21 cellular contexts compared by ENCODE assay signal in genomic region chr19:7685546-7686445, GRCh38. TPM values are rescaled to one million over a fixed set of nuclear protein-coding genes. Genes with fewer than 3 reads are reported as not detected.
A peak's percentile ranks its signal among the peaks of the same experiment; 100 is the strongest.
DNase-seq lines count a peak whose midpoint lies in the region; ATAC-seq, FAIRE-seq and TF ChIP-seq lines count a peak whose summit lies in the region.
"Had no signal": no experiment of that assay in that cellular context is flagged by ENCODE, and none has a peak within 500 bp of the region (broad histone marks: within the 10 kb centered on the region; RNA-seq: fewer than 3 reads in every experiment).

No MANE protein-coding gene starts in this region.

- TF ChIP-seq POLR2A in GM12878 (IDR thresholded peaks at IDR 0.05; ENCODE audit: low read depth, low read length), result peak; percentile 61

- no peak overlapping the region for H2BK12ac ChIP-seq in neuronal stem cell (ENCODE audit: low read length)

- no peaks in the 10 kb centered on the region for H3K27me3 ChIP-seq in CD8-positive, alpha-beta T cell (ENCODE audit: insufficient read depth, low read length)
- H3K27me3 ChIP-seq in H7 (ENCODE audit: control insufficient read depth, insufficient read depth, low read length), result no peaks in the 10 kb centered on the region
- H3K27me3 ChIP-seq in GM12878 (replicated peaks in 1 of 2; ENCODE audit: control insufficient read depth in 2 of 2, insufficient read depth in 2 of 2, low read length in 1 of 2), result no peaks in the 10 kb centered on the region
- H3K27me3 ChIP-seq in neuronal stem cell (ENCODE audit: control insufficient read depth in 3 of 3, insufficient read depth in 3 of 3, low read depth in 1 of 3, low read length in 3 of 3), result no peaks in the 10 kb centered on the region

- TF ChIP-seq RAD21 in GM12878 (IDR thresholded peaks at IDR 0.05; ENCODE audit: insufficient read depth, low read depth, low read length), result no peak

- H3K18ac ChIP-seq in neuronal stem cell (ENCODE audit: low read length), result no peak overlapping the region

- H3K9me3 ChIP-seq in CD8-positive, alpha-beta T cell (ENCODE audit: low read length), result no peaks in the 10 kb centered on the region
- H3K9me3 ChIP-seq in GM12878 (replicated peaks; ENCODE audit: control insufficient read depth, insufficient read depth, low read length) (no peaks in the 10 kb centered on the region), neuronal stem cell (replicated peaks in 1 of 2; ENCODE audit: control insufficient read depth in 2 of 2, insufficient read depth in 1 of 2, low read depth in 1 of 2, low read length in 2 of 2) (peaks cover 0 to 3% of the 10 kb centered on the region in 2 donors)
- H3K9me3 ChIP-seq: heart right ventricle had no signal

- DNase-seq in CD8-positive, alpha-beta T cell, result no peak
- DNase-seq in H7 (peak; percentile 73), GM12878 (ENCODE audit: low read depth, low spot score) (no peak), neuronal stem cell (ENCODE audit: low spot score) (no peak), GM03348 (ENCODE audit: low spot score) (no peak), posterior cingulate gyrus (no peak), GM19238 (ENCODE audit: insufficient read length, low spot score) (no peak)
- no peak for DNase-seq in activated naive CD4-positive, alpha-beta T cell treated with anti-CD3 and anti-CD28 coated beads for 36 hours
- DNase-seq: activated CD4-positive, alpha-beta T cell treated with anti-CD3 and anti-CD28 coated beads, Interleukin-2, amount 50 U/mL, for 48 hours; activated naive CD4-positive, alpha-beta T cell treated with anti-CD3 and anti-CD28 coated beads, Interleukin-2, amount 10 ng/mL, durations not matched to agents 7 days and 5 days; DMS 273 treated with DMSO at 0.1 percent for 48 hours; endodermal cell; heart right ventricle; IMR-90; kidney; NCI-H187 treated with DMSO at 0.1 percent for 48 hours; NCI-H446 treated with DMSO at 0.1 percent for 48 hours; nucleus accumbens had no signal

- no peaks in the 10 kb centered on the region for H3K27me3 Mint-ChIP-seq in CD8-positive, alpha-beta T cell (ENCODE audit: low read depth)
- no peaks in the 10 kb centered on the region for H3K27me3 Mint-ChIP-seq in activated naive CD4-positive, alpha-beta T cell treated with anti-CD3 and anti-CD28 coated beads for 36 hours (ENCODE audit: low read depth)

- CTCF ChIA-PET in CD8-positive, alpha-beta T cell (lab: Charles Lee), result interaction anchor here (0.7 to 1.7 kb wide), 3 partner anchors 33 to 117 kb away, joined by 3 to 4 read pairs (median 3); no protein-coding TSS in a partner anchor
- CTCF ChIA-PET in GM12878 (lab: Yijun Ruan, JAX), result interaction anchor here (0.7 to 2.8 kb wide), 5 partner anchors 24 to 118 kb away, joined by 3 to 22 read pairs (median 4); no protein-coding TSS in a partner anchor
- CTCF ChIA-PET in activated naive CD4-positive, alpha-beta T cell treated with anti-CD3 and anti-CD28 coated beads for 36 hours (lab: Charles Lee), result interaction anchor here (0.8 to 3.0 kb wide), 2 partner anchors 114 to 116 kb away, joined by 3 to 10 read pairs; no protein-coding TSS in a partner anchor

- peaks cover 24% of the 10 kb centered on the region for H3K36me3 Mint-ChIP-seq in CD8-positive, alpha-beta T cell
- peaks cover 10% of the 10 kb centered on the region for H3K36me3 Mint-ChIP-seq in activated naive CD4-positive, alpha-beta T cell treated with anti-CD3 and anti-CD28 coated beads for 36 hours (ENCODE audit: low read depth)

- no peak overlapping the region for H3K4me3 Mint-ChIP-seq in CD8-positive, alpha-beta T cell
- no peak overlapping the region for H3K4me3 Mint-ChIP-seq in activated naive CD4-positive, alpha-beta T cell treated with anti-CD3 and anti-CD28 coated beads for 36 hours
- H3K4me3 Mint-ChIP-seq: activated naive CD4-positive, alpha-beta T cell treated with anti-CD3 and anti-CD28 coated beads, Interleukin-2, amount 10 ng/mL, durations not matched to agents 7 days and 5 days; endodermal cell had no signal

- no peak overlapping the region for H3K4me2 ChIP-seq in GM12878 (ENCODE audit: control insufficient read depth, insufficient read depth)
- H3K4me2 ChIP-seq in neuronal stem cell (ENCODE audit: insufficient read depth, low read length, poor library complexity, severe bottlenecking), result no peak overlapping the region

- H3K4me1 Mint-ChIP-seq in CD8-positive, alpha-beta T cell (ENCODE audit: low read depth), result peaks cover 20% of the 10 kb centered on the region
- H3K4me1 Mint-ChIP-seq in activated naive CD4-positive, alpha-beta T cell treated with anti-CD3 and anti-CD28 coated beads for 36 hours (ENCODE audit: low read depth), result peaks cover 9% of the 10 kb centered on the region

- no peak for TF ChIP-seq EP300 in GM12878 (IDR thresholded peaks at IDR 0.05; ENCODE audit: borderline replicate concordance in 1 of 2, control insufficient read depth in 1 of 2, low read depth in 2 of 2, low read length in 2 of 2)

- SMC1A ChIA-PET in GM12878 (lab: Charles Lee; ENCODE audit: uncharacterized antibody, unreplicated experiment), result interaction anchor here (1.1 to 2.6 kb wide), 3 partner anchors 91 to 114 kb away, joined by 3 to 11 read pairs (median 5); no protein-coding TSS in a partner anchor

- H2BK5ac ChIP-seq in neuronal stem cell (ENCODE audit: low read length), result no peak overlapping the region

- no peak for TF ChIP-seq CTCF in CD8-positive, alpha-beta T cell (IDR thresholded peaks at IDR 0.05)
- TF ChIP-seq CTCF in GM12878 (IDR thresholded peaks at IDR 0.05 in 2 of 3, conservative IDR thresholded peaks at IDR 0.05 in 1 of 3; ENCODE audit: control insufficient read depth in 2 of 3, extremely low read depth in 1 of 3, insufficient read depth in 1 of 3, low read depth in 3 of 3, low read length in 3 of 3), result no peak

- H3K4ac ChIP-seq in neuronal stem cell (ENCODE audit: low read length), result no peak overlapping the region

- H3K4me3 ChIP-seq in CD8-positive, alpha-beta T cell (ENCODE audit: low read depth, low read length), result no peak overlapping the region
- peak overlapping the region; percentile 15; the same call in 1 of the 2 replicates for H3K4me3 ChIP-seq in H7 (ENCODE audit: insufficient read depth, low read depth, low read length)
- no peak overlapping the region for H3K4me3 ChIP-seq in GM12878
- H3K4me3 ChIP-seq in neuronal stem cell (ENCODE audit: low read length in 2 of 2), result no peak overlapping the region
- H3K4me3 ChIP-seq: heart right ventricle had no signal

- peaks cover 25% of the 10 kb centered on the region for H3K79me2 ChIP-seq in GM12878 (ENCODE audit: control insufficient read depth, insufficient read depth, low read length)

- peaks cover 11% of the 10 kb centered on the region for H3K36me3 ChIP-seq in CD8-positive, alpha-beta T cell (ENCODE audit: insufficient read depth, low read length)
- peaks cover 5% of the 10 kb centered on the region for H3K36me3 ChIP-seq in H7 (replicated peaks; ENCODE audit: control insufficient read depth, insufficient read depth, low read length)
- peaks cover 4 to 26% of the 10 kb centered on the region in 2 experiments; a peak in 3 of 4 replicates for H3K36me3 ChIP-seq in GM12878 (ENCODE audit: control insufficient read depth in 2 of 2, insufficient read depth in 2 of 2, low read length in 1 of 2)
- H3K36me3 ChIP-seq in neuronal stem cell (replicated peaks in 1 of 2; ENCODE audit: control insufficient read depth in 2 of 2, insufficient read depth in 2 of 2, low read length in 2 of 2), result peaks cover 16 to 21% of the 10 kb centered on the region in 2 donors

- FAIRE-seq in GM12878 (lab: Jason Lieb, UNC), result no peak
- FAIRE-seq: H54, kidney, RCC 7860 had no signal

- POLR2A ChIA-PET in CD8-positive, alpha-beta T cell (lab: Charles Lee), result interaction anchor here (0.7 to 1.3 kb wide), 4 partner anchors 10 to 61 kb away, joined by 3 to 4 read pairs (median 4); partner anchors contain the start of genes CD209, FCER2, PET100 and XAB2
- POLR2A ChIA-PET in GM12878 (lab: Charles Lee), result interaction anchor here (0.5 to 1.1 kb wide), 3 partner anchors 8 to 497 kb away, joined by 3 to 5 read pairs (median 3); no protein-coding TSS in a partner anchor

- peak overlapping the region; percentile 77 for H3K27ac Mint-ChIP-seq in CD8-positive, alpha-beta T cell
- H3K27ac Mint-ChIP-seq in activated naive CD4-positive, alpha-beta T cell treated with anti-CD3 and anti-CD28 coated beads for 36 hours, result no peak overlapping the region
- H3K27ac Mint-ChIP-seq: activated naive CD4-positive, alpha-beta T cell treated with anti-CD3 and anti-CD28 coated beads, Interleukin-2, amount 10 ng/mL, durations not matched to agents 7 days and 5 days; endodermal cell had no signal

- H2AK5ac ChIP-seq in neuronal stem cell (ENCODE audit: low read depth, low read length), result peak overlapping the region; percentile 37

- no peak overlapping the region for H3K27ac ChIP-seq in CD8-positive, alpha-beta T cell (ENCODE audit: low read depth, low read length)
- H3K27ac ChIP-seq in GM12878 (ENCODE audit: control insufficient read depth, insufficient read depth), result no peak overlapping the region
- no peak overlapping the region for H3K27ac ChIP-seq in neuronal stem cell (replicated peaks; ENCODE audit: low read length)
- H3K27ac ChIP-seq: heart right ventricle had no signal

- no TSS peak for BruUV-seq in GM12878 (replicated peaks; lab: Mats Ljungman, UMichigan)

- no peak overlapping the region for H4K91ac ChIP-seq in neuronal stem cell (ENCODE audit: low read depth, low read length, poor library complexity)

- no peak overlapping the region for H4K8ac ChIP-seq in neuronal stem cell (ENCODE audit: low read depth, low read length)

- intact Hi-C loops in CD8-positive, alpha-beta T cell (cut with DNase I, micrococcal nuclease), result no loop called here
- intact Hi-C loops in GM12878 (cut with micrococcal nuclease; ENCODE audit: unreplicated experiment) (loop anchor here (10.0 kb wide), 1 partner anchor 219 kb away; the partner anchor contains the start of gene MAP2K7), posterior cingulate gyrus (cut with DNase I) (no loop called here)
- intact Hi-C loops in activated naive CD4-positive, alpha-beta T cell treated with anti-CD3 and anti-CD28 coated beads for 36 hours (cut with micrococcal nuclease), result no loop called here

- no peak overlapping the region for H2BK15ac ChIP-seq in neuronal stem cell (ENCODE audit: low read length)

- H3K9ac ChIP-seq in GM12878 (ENCODE audit: control insufficient read depth, insufficient read depth, low read length) (no peak overlapping the region), neuronal stem cell (ENCODE audit: low read depth, low read length, poor library complexity) (no peak overlapping the region)

- H3K4me1 ChIP-seq in CD8-positive, alpha-beta T cell (ENCODE audit: insufficient read depth, low read length), result peaks cover 6% of the 10 kb centered on the region
- H3K4me1 ChIP-seq in GM12878 (ENCODE audit: control insufficient read depth, insufficient read depth, low read length) (peaks cover 9% of the 10 kb centered on the region; the same call in 1 of the 2 replicates), neuronal stem cell (ENCODE audit: control insufficient read depth in 2 of 2, insufficient read depth in 1 of 2, low read depth in 1 of 2, low read length in 2 of 2) (peaks cover 6 to 7% of the 10 kb centered on the region in 2 donors)

- WGBS in GM12878 (ENCODE audit: insufficient coverage, insufficient replicate concordance, low lambda C conversion rate, missing lambda C conversion rate), result 66% methylated on average over 19 of the region's 19 CpGs
- WGBS in neuronal stem cell (ENCODE audit: extremely low coverage in 2 of 2, insufficient read length in 2 of 2, insufficient replicate concordance in 1 of 2), 2 donors, result no CpG with 5 or more reads among the region's 19 CpGs

- peaks cover 16% of the 10 kb centered on the region for H3K79me1 ChIP-seq in neuronal stem cell (ENCODE audit: low read depth, low read length)

- ATAC-seq in CD8-positive, alpha-beta T cell, result no peak
- no peak; the same call in 1 of the 3 replicates for ATAC-seq in GM12878
- ATAC-seq: heart right ventricle, sciatic nerve had no signal

- peaks cover 2% of the 10 kb centered on the region; the same call in 1 of the 2 replicates for H4K20me1 ChIP-seq in GM12878 (ENCODE audit: control insufficient read depth, insufficient read depth)

- RAD21 ChIA-PET in GM12878 (lab: Charles Lee; ENCODE audit: unreplicated experiment), result interaction anchor here (0.8 to 1.6 kb wide), 5 partner anchors 12 to 114 kb away, joined by 3 to 4 read pairs (median 4); partner anchors contain the start of gene FCER2

- in situ Hi-C loops in GM12878 (cut with MboI), result no loop called here

- H3K14ac ChIP-seq in neuronal stem cell (ENCODE audit: low read length), result peak overlapping the region; percentile 38

- H3K23ac ChIP-seq in neuronal stem cell (ENCODE audit: low read depth, low read length, poor library complexity), result peak overlapping the region; percentile 89

- H2AFZ ChIP-seq in GM12878 (ENCODE audit: control insufficient read depth, low read depth, low read length) (no peak overlapping the region), neuronal stem cell (ENCODE audit: low read length) (no peak overlapping the region)

- H2BK120ac ChIP-seq in neuronal stem cell (ENCODE audit: low read depth, low read length), result peak overlapping the region; percentile 72

- H3K9me3 Mint-ChIP-seq in CD8-positive, alpha-beta T cell, result no peaks in the 10 kb centered on the region
- no peaks in the 10 kb centered on the region for H3K9me3 Mint-ChIP-seq in activated naive CD4-positive, alpha-beta T cell treated with anti-CD3 and anti-CD28 coated beads for 36 hours
- H3K9me3 Mint-ChIP-seq: activated naive CD4-positive, alpha-beta T cell treated with anti-CD3 and anti-CD28 coated beads, Interleukin-2, amount 10 ng/mL, durations not matched to agents 7 days and 5 days; endodermal cell had no signal

RNA-seq across cellular contexts. Expression of gene TRAPPC5, which starts 5.2 kb away (rescaled TPM):
- 10 to 100 TPM; 32.4 to 39.5 TPM for total RNA-seq in CD8-positive, alpha-beta T cell
- total RNA-seq in H7 (2014; rRNA removed; shearing (Covaris generic)), result 92.2 and 137 TPM in 2 replicates
- total RNA-seq in GM12878 (2013; cell fraction: nucleolus; rRNA removed), result 23.6 and 30.6 TPM in 2 replicates
- total RNA-seq in GM12878 (2014; rRNA removed) (139 and 157 TPM in 2 replicates), GM12878 (2014; rRNA removed; fragmentation: Illumina TruSeq; extraction: Trizol) (35.6 and 49.6 TPM in 2 replicates), GM12878 (2021) (168 and 181 TPM in 2 replicates)
- 30.0 TPM for polyA plus RNA-seq in GM12878 (2011; ENCODE audit: low read depth)
- polyA plus RNA-seq in GM12878 (2011; rRNA removed) (20.7 and 58.1 TPM in 2 replicates), GM12878 (2014; fragmentation: Illumina TruSeq; extraction: Trizol) (0.78 and 7.1 TPM in 2 replicates), GM12878 (2014; fragmentation: Nextera tagmentation; extraction: Ambion mirVana) (10 to 100 TPM in 1 of 2 experiments, 1 to 10 TPM in 1; 4.2 to 22.5 TPM), GM12878 (2014; rRNA removed) (120 and 182 TPM in 2 replicates), GM12878 (2016; fragmentation: Nextera tagmentation; extraction: Ambion mirVana) (100 to 1,000 TPM; 197 to 210 TPM)
- polyA plus RNA-seq in GM12878 (2011; cell fraction: cytosol; rRNA removed), result 26.7 and 76.7 TPM in 2 replicates
- polyA plus RNA-seq in GM12878 (2011; cell fraction: nucleus; rRNA removed), result 40.0 and 59.6 TPM in 2 replicates
- 129 and 198 TPM in 2 replicates for polyA plus RNA-seq in GM12878 (2012)
- 60.6 and 61.7 TPM in 2 replicates for polyA minus RNA-seq in GM12878 (2011; rRNA and poly(A)+ RNA removed)
- 34.7 and 43.8 TPM in 2 replicates for polyA minus RNA-seq in GM12878 (2011; cell fraction: cytosol; rRNA and poly(A)+ RNA removed)
- polyA minus RNA-seq in GM12878 (2011; cell fraction: nucleus; rRNA and poly(A)+ RNA removed), result 5.2 and 20.9 TPM in 2 replicates
- polyA plus RNA-seq in neuronal stem cell (2013, experiment 1 of 2), result 57.8 TPM
- 52.6 TPM for polyA plus RNA-seq in neuronal stem cell (2013, experiment 2 of 2)
- 10 to 100 TPM; 74.7 to 82.4 TPM for total RNA-seq in activated naive CD4-positive, alpha-beta T cell treated with anti-CD3 and anti-CD28 coated beads for 36 hours

RNA-seq across cellular contexts. Expression of gene MCEMP1, which starts 8.9 kb away (rescaled TPM):
- 1 to 10 TPM; 1.1 to 1.5 TPM for total RNA-seq in CD8-positive, alpha-beta T cell
- total RNA-seq in H7 (2014; rRNA removed; shearing (Covaris generic)), result not detected in 2 replicates
- total RNA-seq in GM12878 (2013; cell fraction: nucleolus; rRNA removed), result not detected in 2 replicates
- total RNA-seq in GM12878 (2014; rRNA removed), result 0.16 and 0.23 TPM in 2 replicates
- total RNA-seq in GM12878 (2014; rRNA removed; fragmentation: Illumina TruSeq; extraction: Trizol), result 0.13 TPM in 1 of 2 replicates, not detected in the other
- 0.26 and 0.48 TPM in 2 replicates for total RNA-seq in GM12878 (2021)
- not detected for polyA plus RNA-seq in GM12878 (2011; ENCODE audit: low read depth)
- polyA plus RNA-seq in GM12878 (2011; rRNA removed), result 0.08 TPM in 1 of 2 replicates, not detected in the other
- polyA plus RNA-seq in GM12878 (2011; cell fraction: cytosol; rRNA removed), result 0.08 and 0.25 TPM in 2 replicates
- 0.10 and 0.23 TPM in 2 replicates for polyA plus RNA-seq in GM12878 (2011; cell fraction: nucleus; rRNA removed)
- polyA plus RNA-seq in GM12878 (2012), result not detected in 2 replicates
- 0.37 TPM in 1 of 2 replicates, not detected in the other for polyA plus RNA-seq in GM12878 (2014; fragmentation: Illumina TruSeq; extraction: Trizol)
- polyA plus RNA-seq in GM12878 (2014; fragmentation: Nextera tagmentation; extraction: Ambion mirVana), result under 1 TPM; 0.26 to 0.55 TPM
- 0.26 and 0.33 TPM in 2 replicates for polyA plus RNA-seq in GM12878 (2014; rRNA removed)
- under 1 TPM in 1 of 2 experiments, not detected in 1; 0.09 TPM for polyA plus RNA-seq in GM12878 (2016; fragmentation: Nextera tagmentation; extraction: Ambion mirVana)
- 0.72 TPM in 1 of 2 replicates, not detected in the other for polyA minus RNA-seq in GM12878 (2011; rRNA and poly(A)+ RNA removed)
- polyA minus RNA-seq in GM12878 (2011; cell fraction: cytosol; rRNA and poly(A)+ RNA removed), result not detected in 2 replicates
- not detected in 2 replicates for polyA minus RNA-seq in GM12878 (2011; cell fraction: nucleus; rRNA and poly(A)+ RNA removed)
- not detected for polyA plus RNA-seq in neuronal stem cell (2013, experiment 1 of 2)
- not detected for polyA plus RNA-seq in neuronal stem cell (2013, experiment 2 of 2)
- not detected for total RNA-seq in activated naive CD4-positive, alpha-beta T cell treated with anti-CD3 and anti-CD28 coated beads for 36 hours
- total RNA-seq: endodermal cell, IMR-90 had no signal

RNA-seq across cellular contexts. Expression of gene FCER2, which starts 16.1 kb away (rescaled TPM):
- 1 to 10 TPM; 2.3 to 3.9 TPM for total RNA-seq in CD8-positive, alpha-beta T cell
- not detected in 2 replicates for total RNA-seq in H7 (2014; rRNA removed; shearing (Covaris generic))
- 564 and 607 TPM in 2 replicates for total RNA-seq in GM12878 (2013; cell fraction: nucleolus; rRNA removed)
- total RNA-seq in GM12878 (2014; rRNA removed) (351 and 365 TPM in 2 replicates), GM12878 (2014; rRNA removed; fragmentation: Illumina TruSeq; extraction: Trizol) (218 and 223 TPM in 2 replicates), GM12878 (2021) (359 and 362 TPM in 2 replicates)
- 318 TPM for polyA plus RNA-seq in GM12878 (2011; ENCODE audit: low read depth)
- polyA plus RNA-seq in GM12878 (2011; rRNA removed) (170 and 363 TPM in 2 replicates), GM12878 (2014; fragmentation: Illumina TruSeq; extraction: Trizol) (155 and 247 TPM in 2 replicates), GM12878 (2014; fragmentation: Nextera tagmentation; extraction: Ambion mirVana) (10 to 100 TPM; 44.0 to 53.3 TPM), GM12878 (2014; rRNA removed) (424 and 451 TPM in 2 replicates), GM12878 (2016; fragmentation: Nextera tagmentation; extraction: Ambion mirVana) (100 to 1,000 TPM; 214 to 235 TPM)
- polyA plus RNA-seq in GM12878 (2011; cell fraction: cytosol; rRNA removed), result 431 and 568 TPM in 2 replicates
- 453 and 458 TPM in 2 replicates for polyA plus RNA-seq in GM12878 (2011; cell fraction: nucleus; rRNA removed)
- 547 and 639 TPM in 2 replicates for polyA plus RNA-seq in GM12878 (2012)
- polyA minus RNA-seq in GM12878 (2011; rRNA and poly(A)+ RNA removed), result 176 and 326 TPM in 2 replicates
- polyA minus RNA-seq in GM12878 (2011; cell fraction: cytosol; rRNA and poly(A)+ RNA removed), result 118 and 125 TPM in 2 replicates
- polyA minus RNA-seq in GM12878 (2011; cell fraction: nucleus; rRNA and poly(A)+ RNA removed), result 98.0 and 111 TPM in 2 replicates
- 0.03 TPM for polyA plus RNA-seq in neuronal stem cell (2013, experiment 1 of 2)
- polyA plus RNA-seq in neuronal stem cell (2013, experiment 2 of 2), result not detected
- under 1 TPM; 0.86 to 0.89 TPM for total RNA-seq in activated naive CD4-positive, alpha-beta T cell treated with anti-CD3 and anti-CD28 coated beads for 36 hours
- total RNA-seq: endodermal cell, IMR-90 had no signal
- polyA plus RNA-seq: IMR-90 had no signal

RNA-seq across cellular contexts. Expression of gene RETN, which starts 16.9 kb away (rescaled TPM):
- total RNA-seq in CD8-positive, alpha-beta T cell, result not detected
- not detected in 2 replicates for total RNA-seq in H7 (2014; rRNA removed; shearing (Covaris generic))
- not detected in 2 replicates for total RNA-seq in GM12878 (2013; cell fraction: nucleolus; rRNA removed)
- not detected in 2 replicates for total RNA-seq in GM12878 (2014; rRNA removed)
- total RNA-seq in GM12878 (2014; rRNA removed; fragmentation: Illumina TruSeq; extraction: Trizol), result not detected in 2 replicates
- not detected in 2 replicates for total RNA-seq in GM12878 (2021)
- not detected for polyA plus RNA-seq in GM12878 (2011; ENCODE audit: low read depth)
- polyA plus RNA-seq in GM12878 (2011; rRNA removed), result not detected in 2 replicates
- polyA plus RNA-seq in GM12878 (2011; cell fraction: cytosol; rRNA removed), result not detected in 2 replicates
- polyA plus RNA-seq in GM12878 (2011; cell fraction: nucleus; rRNA removed), result not detected in 2 replicates
- polyA plus RNA-seq in GM12878 (2012), result not detected in 2 replicates
- 0.26 TPM in 1 of 2 replicates, not detected in the other for polyA plus RNA-seq in GM12878 (2014; fragmentation: Illumina TruSeq; extraction: Trizol)
- polyA plus RNA-seq in GM12878 (2014; fragmentation: Nextera tagmentation; extraction: Ambion mirVana), result not detected
- polyA plus RNA-seq in GM12878 (2014; rRNA removed), result not detected in 2 replicates
- polyA plus RNA-seq in GM12878 (2016; fragmentation: Nextera tagmentation; extraction: Ambion mirVana), result not detected
- not detected in 2 replicates for polyA minus RNA-seq in GM12878 (2011; rRNA and poly(A)+ RNA removed)
- polyA minus RNA-seq in GM12878 (2011; cell fraction: cytosol; rRNA and poly(A)+ RNA removed), result not detected in 2 replicates
- not detected in 2 replicates for polyA minus RNA-seq in GM12878 (2011; cell fraction: nucleus; rRNA and poly(A)+ RNA removed)
- not detected for polyA plus RNA-seq in neuronal stem cell (2013, experiment 1 of 2)
- polyA plus RNA-seq in neuronal stem cell (2013, experiment 2 of 2), result not detected
- total RNA-seq in activated naive CD4-positive, alpha-beta T cell treated with anti-CD3 and anti-CD28 coated beads for 36 hours, result not detected
- total RNA-seq: endodermal cell, IMR-90 had no signal
- polyA plus RNA-seq: IMR-90 had no signal

RNA-seq across cellular contexts. Expression of gene CLEC4G, which starts 46.1 kb away (rescaled TPM):
- total RNA-seq in CD8-positive, alpha-beta T cell, result not detected
- total RNA-seq in H7 (2014; rRNA removed; shearing (Covaris generic)), result not detected in 2 replicates
- total RNA-seq in GM12878 (2013; cell fraction: nucleolus; rRNA removed), result not detected in 2 replicates
- total RNA-seq in GM12878 (2014; rRNA removed) (not detected in 2 replicates), GM12878 (2014; rRNA removed; fragmentation: Illumina TruSeq; extraction: Trizol) (not detected in 2 replicates), GM12878 (2021) (not detected in 2 replicates)
- not detected for polyA plus RNA-seq in GM12878 (2011; ENCODE audit: low read depth)
- polyA plus RNA-seq in GM12878 (2011; rRNA removed) (not detected in 2 replicates), GM12878 (2014; fragmentation: Illumina TruSeq; extraction: Trizol) (0.04 TPM in 1 of 2 replicates, not detected in the other), GM12878 (2014; fragmentation: Nextera tagmentation; extraction: Ambion mirVana) (not detected), GM12878 (2014; rRNA removed) (not detected in 2 replicates), GM12878 (2016; fragmentation: Nextera tagmentation; extraction: Ambion mirVana) (not detected)
- polyA plus RNA-seq in GM12878 (2011; cell fraction: cytosol; rRNA removed), result 0.05 and 0.09 TPM in 2 replicates
- polyA plus RNA-seq in GM12878 (2011; cell fraction: nucleus; rRNA removed), result not detected in 2 replicates
- not detected in 2 replicates for polyA plus RNA-seq in GM12878 (2012)
- not detected in 2 replicates for polyA minus RNA-seq in GM12878 (2011; rRNA and poly(A)+ RNA removed)
- polyA minus RNA-seq in GM12878 (2011; cell fraction: cytosol; rRNA and poly(A)+ RNA removed), result not detected in 2 replicates
- polyA minus RNA-seq in GM12878 (2011; cell fraction: nucleus; rRNA and poly(A)+ RNA removed), result not detected in 2 replicates
- not detected for polyA plus RNA-seq in neuronal stem cell (2013, experiment 1 of 2)
- not detected for polyA plus RNA-seq in neuronal stem cell (2013, experiment 2 of 2)
- total RNA-seq in activated naive CD4-positive, alpha-beta T cell treated with anti-CD3 and anti-CD28 coated beads for 36 hours, result not detected
- total RNA-seq: endodermal cell, IMR-90 had no signal
- polyA plus RNA-seq: IMR-90 had no signal

Comparison
In these comparisons a context has a peak if more than half of its experiments do, and no peak if none do; other contexts are left out.
1. RNA of gene FCER2, which starts 16.1 kb away (total RNA-seq): 218 to 607 TPM in GM12878; 2.3 to 3.9 TPM in CD8-positive, alpha-beta T cell, 0.86 to 0.89 TPM in activated naive CD4-positive, alpha-beta T cell treated with anti-CD3 and anti-CD28 coated beads for 36 hours and not detected in H7; every median in the first group is over 10 times any median in the second.